ENCODE assay signal across 11 cellular contexts in genomic region chr17:57109393-57110151, GRCh38. TPM values are rescaled to one million over a fixed set of nuclear protein-coding genes. Genes with fewer than 3 reads are reported as not detected.
A peak's percentile ranks its signal among the peaks of the same experiment; 100 is the strongest.
DNase-seq lines count a peak whose midpoint lies in the region; ATAC-seq and TF ChIP-seq lines count a peak whose summit lies in the region.
"Had no signal": no experiment of that assay in that cellular context is flagged by ENCODE, and none has a peak within 500 bp of the region (broad histone marks: within the 10 kb centered on the region; RNA-seq: fewer than 3 reads in every experiment).

No MANE protein-coding gene starts in this region.

- 0 out of 2 replicates have a peak, but pooled peaks have one; percentile 24 for TF ChIP-seq CTCF in PC-3 (conservative IDR thresholded peaks at IDR 0.05; ENCODE audit: low read depth, low read length)
- peak; percentile 14 for TF ChIP-seq CTCF in fibroblast of pulmonary artery (IDR thresholded peaks at IDR 0.05; ENCODE audit: low read length, missing control alignments)

- peaks cover 48% of the 10 kb centered on the region for H3K79me2 ChIP-seq in PC-3 (ENCODE audit: low read length)

- H3K27ac ChIP-seq in BLaER1 (0 out of 2 replicates have a peak overlapping the region, but pooled peaks have one; percentile 62), PC-3 (ENCODE audit: low read length) (no peak overlapping the region)

- H3K4me1 ChIP-seq in BLaER1 (peaks cover 43% of the 10 kb centered on the region), PC-3 (ENCODE audit: insufficient read depth, low read length) (peaks cover 33% of the 10 kb centered on the region)

- ATAC-seq in PC-3 (no peak), GM21737 (IDR thresholded peaks at IDR 0.05; ENCODE audit: unreplicated experiment) (no peak)

- H3F3A ChIP-seq in PC-3 (ENCODE audit: low read length, unreplicated experiment): peaks cover 6% of the 10 kb centered on the region

- CTCF ChIA-PET in PC-3 (lab: Charles Lee): interaction anchor here (0.6 kb wide), 1 partner anchor 28 kb away, joined by 3 read pairs; no protein-coding TSS in a partner anchor

- 0 out of 2 replicates have a peak overlapping the region, but pooled peaks have one; percentile 0 for H3K9ac ChIP-seq in BLaER1
- no peak overlapping the region for H3K9ac ChIP-seq in PC-3 (ENCODE audit: low read length)

- no peaks in the 10 kb centered on the region for H3K9me2 ChIP-seq in PC-3 (replicated peaks; ENCODE audit: low read length)

- DNase-seq in PC-3: no peak
- DNase-seq in fibroblast of pulmonary artery (ENCODE audit: low read depth): peak; percentile 17
- peak; percentile 96 for DNase-seq in myocyte (ENCODE audit: low read depth)
- DNase-seq in hypothalamus (lab: John Stamatoyannopoulos, UW): no peak
- no peak for DNase-seq in NCI-H187 treated with DMSO at 0.1 percent for 48 hours (lab: John Stamatoyannopoulos, UW)
- no peak for DNase-seq in NCI-H2196 (lab: John Stamatoyannopoulos, UW; ENCODE audit: unreplicated experiment)
- DNase-seq: activated CD4-positive, alpha-beta T cell treated with anti-CD3 and anti-CD28 coated beads for 4 hours; cerebellar nuclear complex; stimulated activated CD4-positive, alpha-beta T cell treated with anti-CD3 and anti-CD28 coated beads, Interleukin-15, amount 100 ng/mL, for 24 hours had no signal

- H3K4me3 ChIP-seq in BLaER1: 0 out of 2 replicates have a peak overlapping the region, but pooled peaks have one; percentile 2
- no peak overlapping the region for H3K4me3 ChIP-seq in PC-3 (ENCODE audit: low read length)
- H3K4me3 ChIP-seq in fibroblast of pulmonary artery (replicated peaks; ENCODE audit: low read depth, low read length): no peak overlapping the region

- no TSS peak for BruUV-seq in PC-3 (replicated peaks; lab: Mats Ljungman, UMichigan)

- H3K36me3 ChIP-seq in BLaER1: peaks cover 88% of the 10 kb centered on the region
- peaks cover 40% of the 10 kb centered on the region for H3K36me3 ChIP-seq in PC-3 (ENCODE audit: low read depth, low read length)

- H3K27me3 ChIP-seq in BLaER1: no peaks in the 10 kb centered on the region
- no peaks in the 10 kb centered on the region for H3K27me3 ChIP-seq in PC-3 (ENCODE audit: low read length)

- peak overlapping the region; percentile 77 for H3K4me2 ChIP-seq in BLaER1
- H3K4me2 ChIP-seq in PC-3 (ENCODE audit: low read length): no peak overlapping the region

- POLR2A ChIA-PET in PC-3 (lab: Charles Lee; ENCODE audit: unreplicated experiment): no interaction called here

- no peak overlapping the region for H2AFZ ChIP-seq in PC-3 (ENCODE audit: low read length)

- H4K20me1 ChIP-seq in BLaER1 (peaks cover 93% of the 10 kb centered on the region), PC-3 (ENCODE audit: low read length) (no peaks in the 10 kb centered on the region)

- intact Hi-C loops in PC-3 (cut with micrococcal nuclease): loop anchor here (5.0 kb wide), 1 partner anchor 102 kb away; no protein-coding TSS in a partner anchor

- H3K9me3 ChIP-seq in BLaER1 (no peaks in the 10 kb centered on the region), PC-3 (ENCODE audit: low read length) (no peaks in the 10 kb centered on the region)

RNA-seq across cellular contexts. Expression of gene AKAP1, which starts 24.5 kb away (rescaled TPM):
- total RNA-seq in PC-3 (2014; rRNA removed): 73.1 and 108 TPM in 2 replicates
- total RNA-seq in myocyte: 47.4 and 49.2 TPM in 2 replicates
- 24.1 TPM for polyA plus RNA-seq in myocyte (2012)

Comparison
In these comparisons a context has a peak if more than half of its experiments do, and no peak if none do; other contexts are left out.
1. DNase-seq: peak in fibroblast of pulmonary artery (single experiment) and myocyte (single experiment); none in PC-3 (single experiment), hypothalamus (0 of 51), NCI-H187 treated with DMSO at 0.1 percent for 48 hours (single experiment) and NCI-H2196 (single experiment).